ENCODE assay signal across 31 cellular contexts in the genomic region with DNA sequence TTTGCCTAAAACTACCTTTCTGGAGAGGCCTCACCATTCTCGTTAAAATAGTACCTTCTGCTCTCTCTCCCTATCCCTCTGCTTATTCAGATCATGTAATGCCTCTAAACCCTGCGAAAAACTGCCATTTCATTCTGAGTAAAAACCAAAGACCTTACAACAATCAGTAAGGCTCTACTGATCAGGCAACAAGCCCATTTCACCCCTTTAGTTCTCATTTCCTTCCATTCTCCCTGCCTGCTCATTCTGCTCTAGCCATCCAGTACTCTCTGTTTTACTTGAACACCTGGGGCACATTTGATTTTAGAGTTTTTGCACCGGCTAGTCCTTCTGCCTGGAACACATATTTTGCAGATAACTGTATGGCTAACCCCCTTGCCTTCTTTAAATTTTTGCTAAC.
DNase-seq lines count a peak whose midpoint lies in the region; ATAC-seq, FAIRE-seq and TF ChIP-seq lines count a peak whose summit lies in the region.
"Had no signal": no experiment of that assay in that cellular context is flagged by ENCODE, and none has a peak within 500 bp of the region (broad histone marks: within the 10 kb centered on the region; RNA-seq: fewer than 3 reads in every experiment).

No MANE protein-coding gene starts in this region.

- CTCF ChIA-PET in K562 (lab: Yijun Ruan, JAX; ENCODE audit: low intra/inter-chr PET ratio), result no interaction called here
- CTCF ChIA-PET in CD8-positive, alpha-beta T cell (lab: Charles Lee), result no interaction called here

- no peaks in the 10 kb centered on the region for H3K79me2 ChIP-seq in K562 (ENCODE audit: control insufficient read depth, insufficient read depth, low read length)
- H3K79me2 ChIP-seq: hepatocyte, parathyroid adenoma had no signal

- no peak for TF ChIP-seq POLR2A in K562 (conservative IDR thresholded peaks at IDR 0.05)

- no peak overlapping the region for H3K9ac ChIP-seq in K562 (ENCODE audit: insufficient read depth in 1 of 2, low read depth in 2 of 2, low read length in 2 of 2)
- H3K9ac ChIP-seq: parathyroid adenoma had no signal

- no peak for TF ChIP-seq RAD21 in K562 (CRISPR knock-in tag; conservative IDR thresholded peaks at IDR 0.05 in 1 of 2, IDR thresholded peaks at IDR 0.05 in 1 of 2)

- in situ Hi-C loops in GM13976 (cut with MboI; ENCODE audit: low sequenced_read_pairs, unreplicated experiment) (no loop called here), K562 (cut with MboI) (no loop called here)

- TSS peak; percentile 14 for BruUV-seq in K562 (replicated peaks; lab: Mats Ljungman, UMichigan)

- H3K27ac ChIP-seq in K562 (ENCODE audit: extremely low read depth, low read depth, low read length), result no peak overlapping the region
- H3K27ac ChIP-seq in CD8-positive, alpha-beta T cell (ENCODE audit: low read depth, low read length), result no peak overlapping the region
- H3K27ac ChIP-seq: hepatocyte, parathyroid adenoma, right lobe of liver, stomach had no signal

- H3K27me3 Mint-ChIP-seq in CD8-positive, alpha-beta T cell (ENCODE audit: low read depth), result peaks cover 3% of the 10 kb centered on the region
- H3K27me3 Mint-ChIP-seq in CD14-positive monocyte (ENCODE audit: low read depth in 3 of 3), result no peaks in the 10 kb centered on the region
- H3K27me3 Mint-ChIP-seq: activated T-helper 17 cell treated with anti-CD3 and anti-CD28 coated beads, Interleukin-2, amount 50 U/mL, for 72 hours; B cell had no signal

- H2AFZ ChIP-seq in K562 (ENCODE audit: low read depth, low read length), result no peak overlapping the region
- H2AFZ ChIP-seq: hepatocyte, parathyroid adenoma had no signal

- DNase-seq in GM13976 (ENCODE audit: low spot score) (peak; percentile 24), GM20000 (ENCODE audit: low spot score) (peak; percentile 27), K562 (ENCODE audit: extremely low read depth in 1 of 4, low spot score in 3 of 4) (no peak), NCI-H128 (lab: John Stamatoyannopoulos, UW; ENCODE audit: unreplicated experiment) (no peak), CD14-positive monocyte (ENCODE audit: low spot score) (no peak)
- DNase-seq in CD8-positive, alpha-beta T cell, result no peak
- DNase-seq in activated CD4-positive, alpha-beta T cell treated with anti-CD3 and anti-CD28 coated beads, Interleukin-2, amount 50 U/mL, for 4 hours, result no peak
- DNase-seq: activated CD4-positive, alpha-beta T cell treated with anti-CD3 and anti-CD28 coated beads, Interleukin-2, amount 50 U/mL, for 1 hour; activated CD8-positive, alpha-beta memory T cell treated with anti-CD3 and anti-CD28 coated beads, Interleukin-2, amount 50 U/mL, for 4 hours; activated naive CD8-positive, alpha-beta T cell treated with anti-CD3 and anti-CD28 coated beads, Interleukin-2, amount 10 ng/mL, durations not matched to agents 7 days and 5 days; cerebellar nuclear complex; COR-L47; EL; immature natural killer cell; left ventricle myocardium superior; midbrain; MM.1S; NCI-H146; NCI-H2171; NCI-H526; right lobe of liver; stomach; trophoblast cell had no signal

- intact Hi-C loops in K562 (cut with micrococcal nuclease), result no loop called here
- intact Hi-C loops in CD8-positive, alpha-beta T cell (cut with DNase I, micrococcal nuclease), result no loop called here
- intact Hi-C loops in CD14-positive monocyte (cut with micrococcal nuclease), result no loop called here

- TF ChIP-seq CTCF in GM13976 (IDR thresholded peaks at IDR 0.05; ENCODE audit: borderline replicate concordance, control extremely low read depth, extremely low read depth, insufficient read depth, missing control alignments), result no peak
- TF ChIP-seq CTCF in GM20000 (IDR thresholded peaks at IDR 0.05; ENCODE audit: extremely low read depth, missing control alignments), result no peak
- TF ChIP-seq CTCF in K562 (IDR thresholded peaks at IDR 0.05 in 2 of 3, conservative IDR thresholded peaks at IDR 0.05 in 1 of 3; ENCODE audit: insufficient read depth in 2 of 3, low read depth in 1 of 3, low read length in 3 of 3), result no peak
- TF ChIP-seq CTCF in CD8-positive, alpha-beta T cell (IDR thresholded peaks at IDR 0.05), result no peak
- TF ChIP-seq CTCF in CD14-positive monocyte (IDR thresholded peaks at IDR 0.05), result no peak

- no peaks in the 10 kb centered on the region for H3K9me3 Mint-ChIP-seq in CD8-positive, alpha-beta T cell
- peaks cover 0 to 9% (median 3%) of the 10 kb centered on the region in 7 donors for H3K9me3 Mint-ChIP-seq in CD14-positive monocyte
- H3K9me3 Mint-ChIP-seq: activated naive CD8-positive, alpha-beta T cell treated with anti-CD3 and anti-CD28 coated beads, Interleukin-2, amount 10 ng/mL, durations not matched to agents 7 days and 5 days; activated T-helper 17 cell treated with anti-CD3 and anti-CD28 coated beads, Interleukin-2, amount 50 U/mL, for 72 hours; immature natural killer cell; natural killer cell treated with Interleukin-12 subunit alpha and Interleukin-12 subunit beta and Interleukin-15 and Interleukin-18, amount 100 ng/mL, for 72 hours; T-helper 1 cell treated with Interleukin-12 subunit alpha and Interleukin-12 subunit beta and Interleukin-4 antibody, amounts not matched to agents 30 μg/mL and 1 μg/mL, for 36 hours had no signal

- no peak for FAIRE-seq in K562 (lab: Jason Lieb, UNC)
- FAIRE-seq: A204.1 had no signal

- H3K4me2 ChIP-seq in K562 (ENCODE audit: insufficient read depth, low read length), result no peak overlapping the region
- H3K4me2 ChIP-seq: hepatocyte had no signal

- no peak overlapping the region for H3K27ac Mint-ChIP-seq in CD8-positive, alpha-beta T cell
- H3K27ac Mint-ChIP-seq in CD14-positive monocyte, result no peak overlapping the region
- H3K27ac Mint-ChIP-seq: activated naive CD8-positive, alpha-beta T cell treated with anti-CD3 and anti-CD28 coated beads, Interleukin-2, amount 10 ng/mL, durations not matched to agents 7 days and 5 days; activated T-helper 17 cell treated with anti-CD3 and anti-CD28 coated beads, Interleukin-2, amount 50 U/mL, for 72 hours; B cell; immature natural killer cell; natural killer cell treated with Interleukin-12 subunit alpha and Interleukin-12 subunit beta and Interleukin-15 and Interleukin-18, amount 100 ng/mL, for 72 hours; T-helper 1 cell treated with Interleukin-12 subunit alpha and Interleukin-12 subunit beta and Interleukin-4 antibody, amounts not matched to agents 30 μg/mL and 1 μg/mL, for 36 hours had no signal

- H3K36me3 ChIP-seq in K562 (ENCODE audit: control insufficient read depth, insufficient read depth, low read length), result peaks cover 42% of the 10 kb centered on the region; the same call in 2 of the 3 replicates
- no peaks in the 10 kb centered on the region for H3K36me3 ChIP-seq in CD8-positive, alpha-beta T cell (ENCODE audit: insufficient read depth, low read length)

- no peaks in the 10 kb centered on the region for H3K36me3 Mint-ChIP-seq in CD8-positive, alpha-beta T cell
- H3K36me3 Mint-ChIP-seq in CD14-positive monocyte, result no peaks in the 10 kb centered on the region
- H3K36me3 Mint-ChIP-seq: activated naive CD8-positive, alpha-beta T cell treated with anti-CD3 and anti-CD28 coated beads, Interleukin-2, amount 10 ng/mL, durations not matched to agents 7 days and 5 days; immature natural killer cell; natural killer cell treated with Interleukin-12 subunit alpha and Interleukin-12 subunit beta and Interleukin-15 and Interleukin-18, amount 100 ng/mL, for 72 hours had no signal

- TF ChIP-seq EP300 in K562 (IDR thresholded peaks at IDR 0.05; ENCODE audit: low read length), result no peak

- no peaks in the 10 kb centered on the region for H3K4me1 Mint-ChIP-seq in CD8-positive, alpha-beta T cell (ENCODE audit: low read depth)
- peaks cover 3% of the 10 kb centered on the region for H3K4me1 Mint-ChIP-seq in CD14-positive monocyte
- H3K4me1 Mint-ChIP-seq: activated naive CD8-positive, alpha-beta T cell treated with anti-CD3 and anti-CD28 coated beads, Interleukin-2, amount 10 ng/mL, durations not matched to agents 7 days and 5 days; activated T-helper 17 cell treated with anti-CD3 and anti-CD28 coated beads, Interleukin-2, amount 50 U/mL, for 72 hours; B cell; immature natural killer cell had no signal

- H3K9me1 ChIP-seq in K562 (ENCODE audit: control insufficient read depth, insufficient read depth, low read length), result no peaks in the 10 kb centered on the region

- POLR2A ChIA-PET in K562 (lab: Yijun Ruan, JAX), result no interaction called here
- POLR2A ChIA-PET in CD8-positive, alpha-beta T cell (lab: Charles Lee), result no interaction called here

- no peak overlapping the region for H3K4me3 Mint-ChIP-seq in CD8-positive, alpha-beta T cell
- H3K4me3 Mint-ChIP-seq in CD14-positive monocyte, result no peak overlapping the region
- H3K4me3 Mint-ChIP-seq: activated naive CD8-positive, alpha-beta T cell treated with anti-CD3 and anti-CD28 coated beads, Interleukin-2, amount 10 ng/mL, durations not matched to agents 7 days and 5 days; activated T-helper 17 cell treated with anti-CD3 and anti-CD28 coated beads, Interleukin-2, amount 50 U/mL, for 72 hours; B cell; immature natural killer cell; natural killer cell treated with Interleukin-12 subunit alpha and Interleukin-12 subunit beta and Interleukin-15 and Interleukin-18, amount 100 ng/mL, for 72 hours; T-helper 1 cell treated with Interleukin-12 subunit alpha and Interleukin-12 subunit beta and Interleukin-4 antibody, amounts not matched to agents 30 μg/mL and 1 μg/mL, for 36 hours had no signal

- no peaks in the 10 kb centered on the region for H3K9me3 ChIP-seq in K562 (replicated peaks; ENCODE audit: control insufficient read depth, insufficient read depth, low read depth, low read length)
- H3K9me3 ChIP-seq in CD8-positive, alpha-beta T cell (ENCODE audit: low read length), result no peaks in the 10 kb centered on the region
- H3K9me3 ChIP-seq: right lobe of liver, stomach had no signal

- ATAC-seq in HG02885 (IDR thresholded peaks at IDR 0.05; ENCODE audit: poor library complexity, unreplicated experiment), result peak; percentile 80
- no peak; the same call in 2 of the 3 replicates for ATAC-seq in K562
- ATAC-seq in CD8-positive, alpha-beta T cell, result no peak
- ATAC-seq: activated T-helper 17 cell treated with anti-CD3 and anti-CD28 coated beads, Interleukin-2, amount 50 U/mL, for 72 hours; left ventricle myocardium superior; natural killer cell treated with Interleukin-12 subunit alpha and Interleukin-12 subunit beta and Interleukin-15 and Interleukin-18, amount 100 ng/mL, for 72 hours; right lobe of liver had no signal

- 90% methylated on average over 3 of the region's 3 CpGs for whole genome bisulfite sequencing in K562 (ENCODE audit: insufficient coverage, low coverage, missing lambda C conversion rate)

- no peaks in the 10 kb centered on the region for H4K20me1 ChIP-seq in K562 (replicated peaks; ENCODE audit: control insufficient read depth, insufficient read depth, low read length)

- H3K27me3 ChIP-seq in K562 (ENCODE audit: control insufficient read depth in 2 of 2, insufficient read depth in 2 of 2, low read length in 2 of 2), result no peaks in the 10 kb centered on the region
- no peaks in the 10 kb centered on the region for H3K27me3 ChIP-seq in CD8-positive, alpha-beta T cell (ENCODE audit: insufficient read depth, low read length)
- H3K27me3 ChIP-seq: hepatocyte, right lobe of liver, stomach had no signal

- H3K4me3 ChIP-seq in K562, result no peak overlapping the region
- no peak overlapping the region for H3K4me3 ChIP-seq in CD8-positive, alpha-beta T cell (ENCODE audit: low read depth, low read length)
- H3K4me3 ChIP-seq: hepatocyte, right lobe of liver, stomach had no signal

- H3K4me1 ChIP-seq in K562 (replicated peaks in 1 of 2; ENCODE audit: control insufficient read depth in 2 of 2, insufficient read depth in 2 of 2, low read length in 2 of 2), result no peaks in the 10 kb centered on the region
- no peaks in the 10 kb centered on the region for H3K4me1 ChIP-seq in CD8-positive, alpha-beta T cell (ENCODE audit: insufficient read depth, low read length)
- H3K4me1 ChIP-seq: parathyroid adenoma, right lobe of liver had no signal

Comparison
In these comparisons a context has a peak if more than half of its experiments do, and no peak if none do; other contexts are left out.
1. DNase-seq: peak in GM13976 (single experiment) and GM20000 (single experiment); none in K562 (0 of 4), NCI-H128 (single experiment), CD8-positive, alpha-beta T cell (0 of 7), activated CD4-positive, alpha-beta T cell treated with anti-CD3 and anti-CD28 coated beads, Interleukin-2, amount 50 U/mL, for 4 hours (0 of 2) and CD14-positive monocyte (single experiment).